In the genomic region with DNA sequence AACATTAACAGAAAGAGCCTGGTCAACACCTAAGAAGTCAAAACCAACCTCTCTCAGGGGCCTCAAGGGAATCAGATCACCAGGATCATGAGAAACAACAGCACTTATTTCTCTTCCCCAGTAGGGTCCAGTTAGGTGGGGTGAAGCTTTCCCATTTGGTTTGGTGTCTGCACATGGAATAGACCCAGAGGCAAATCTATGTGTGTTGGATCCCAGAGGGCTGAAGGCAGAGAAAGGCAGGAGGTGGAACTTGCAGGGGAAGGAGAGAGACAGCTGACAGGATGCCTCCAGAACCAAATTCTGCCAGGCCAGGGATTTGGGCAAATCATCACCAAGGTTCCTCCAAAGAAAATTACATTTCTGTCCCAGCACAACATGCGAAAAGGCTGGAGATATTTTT, we compare ENCODE assay signal across 20 cellular contexts.
DNase-seq lines count a peak whose midpoint lies in the region; ATAC-seq and TF ChIP-seq lines count a peak whose summit lies in the region.
"Had no signal": no experiment of that assay in that cellular context is flagged by ENCODE, and none has a peak within 500 bp of the region (broad histone marks: within the 10 kb centered on the region; RNA-seq: fewer than 3 reads in every experiment).

No MANE protein-coding gene starts in this region.

- no peaks in the 10 kb centered on the region for H3K36me3 ChIP-seq in endodermal cell (ENCODE audit: control insufficient read depth, insufficient read depth, low read length)
- no peaks in the 10 kb centered on the region for H3K36me3 ChIP-seq in right lobe of liver
- H3K36me3 ChIP-seq: BE2C, BLaER1 had no signal

- H3K4me1 ChIP-seq in endodermal cell (ENCODE audit: control insufficient read depth, insufficient read depth, low read length) (no peaks in the 10 kb centered on the region), right lobe of liver (no peaks in the 10 kb centered on the region)
- H3K4me1 ChIP-seq: BLaER1 had no signal

- H3K4me3 ChIP-seq in endodermal cell (ENCODE audit: low read length) (no peak overlapping the region), right lobe of liver (no peak overlapping the region)
- H3K4me3 ChIP-seq: BLaER1 had no signal

- H3K27ac ChIP-seq in VCaP (peak overlapping the region; percentile 79), endodermal cell (ENCODE audit: low read depth, low read length) (no peak overlapping the region), right lobe of liver (no peak overlapping the region)
- H3K27ac ChIP-seq: BLaER1 had no signal

- H3K9me3 ChIP-seq in endodermal cell (ENCODE audit: control insufficient read depth, low read length) = no peaks in the 10 kb centered on the region
- H3K9me3 ChIP-seq in right lobe of liver = no peaks in the 10 kb centered on the region
- H3K9me3 ChIP-seq: BE2C, BLaER1 had no signal

- peaks cover 8% of the 10 kb centered on the region for H3K27me3 Mint-ChIP-seq in endodermal cell (ENCODE audit: insufficient read depth)

- H3K4me1 Mint-ChIP-seq in endodermal cell = peaks cover 6% of the 10 kb centered on the region
- H3K4me1 Mint-ChIP-seq: CD4-positive, alpha-beta memory T cell; CD4-positive, CD25-positive, alpha-beta regulatory T cell; CD8-positive, alpha-beta memory T cell had no signal

- no peak for TF ChIP-seq POLR2A in right lobe of liver (IDR thresholded peaks at IDR 0.05)

- no peak overlapping the region for H3K4me3 Mint-ChIP-seq in endodermal cell
- H3K4me3 Mint-ChIP-seq: CD14-positive monocyte; CD4-positive, alpha-beta memory T cell; CD4-positive, CD25-positive, alpha-beta regulatory T cell; CD8-positive, alpha-beta memory T cell had no signal

- no peak overlapping the region for H3K27ac Mint-ChIP-seq in endodermal cell
- H3K27ac Mint-ChIP-seq: CD14-positive monocyte; CD4-positive, alpha-beta memory T cell; CD4-positive, CD25-positive, alpha-beta regulatory T cell; CD8-positive, alpha-beta memory T cell had no signal

- H3K27me3 ChIP-seq in endodermal cell (ENCODE audit: control insufficient read depth, insufficient read depth, low read length, poor library complexity, severe bottlenecking) = peaks cover 13% of the 10 kb centered on the region
- no peaks in the 10 kb centered on the region for H3K27me3 ChIP-seq in right lobe of liver
- H3K27me3 ChIP-seq: BE2C, BLaER1 had no signal

- in situ Hi-C loops in G401 (cut with HindIII; ENCODE audit: low sequenced_read_pairs) = no loop called here

- H3K9ac ChIP-seq in endodermal cell (ENCODE audit: extremely low read depth, low read length, poor library complexity, severe bottlenecking) = no peak overlapping the region
- H3K9ac ChIP-seq: BLaER1 had no signal

- DNase-seq in G401 (ENCODE audit: low spot score) (peak; percentile 56), endodermal cell (peak; percentile 31), right lobe of liver (no peak)
- no peak for DNase-seq in activated CD4-positive, CD25-positive, alpha-beta regulatory T cell (lab: John Stamatoyannopoulos, UW)
- DNase-seq: 8988T; ACHN; BE2C; C1 segment of cervical spinal cord; CD4-positive, alpha-beta memory T cell; CD4-positive, CD25-positive, alpha-beta regulatory T cell; CD8-positive, alpha-beta memory T cell; DMS 273 treated with DMSO at 0.1 percent for 48 hours; DMS153; DMS79; DND-41; EL; GF-D8 had no signal

- TF ChIP-seq CTCF in VCaP (conservative IDR thresholded peaks at IDR 0.05) (no peak), endodermal cell (conservative IDR thresholded peaks at IDR 0.05) (no peak), right lobe of liver (IDR thresholded peaks at IDR 0.05) (no peak)

- ATAC-seq in right lobe of liver = no peak

- H3K36me3 Mint-ChIP-seq in endodermal cell (ENCODE audit: low read depth) = no peaks in the 10 kb centered on the region
- H3K36me3 Mint-ChIP-seq: CD14-positive monocyte; CD4-positive, alpha-beta memory T cell; CD4-positive, CD25-positive, alpha-beta regulatory T cell; CD8-positive, alpha-beta memory T cell had no signal

- WGBS in endodermal cell (ENCODE audit: insufficient coverage in 1 of 2, insufficient read length in 1 of 2), 2 experiments = 79% methylated on average over 1 of the region's 1 CpG; no CpG with 5 or more reads in 1 of the 2 experiments
- WGBS in right lobe of liver (ENCODE audit: insufficient coverage, low coverage, low lambda C conversion rate, missing lambda C conversion rate) = 70% methylated on average over 1 of the region's 1 CpG

- no peaks in the 10 kb centered on the region for H3K9me3 Mint-ChIP-seq in endodermal cell
- H3K9me3 Mint-ChIP-seq: CD14-positive monocyte; CD4-positive, alpha-beta memory T cell; CD8-positive, alpha-beta memory T cell had no signal

- intact Hi-C loops in right lobe of liver (cut with DNase I) = no loop called here

Comparison
In these comparisons a context has a peak if more than half of its experiments do, and no peak if none do; other contexts are left out.
1. DNase-seq: peak in G401 (single experiment) and endodermal cell (single experiment); none in right lobe of liver (0 of 3) and activated CD4-positive, CD25-positive, alpha-beta regulatory T cell (0 of 4).